ENCODE assay signal across 1 cellular context in genomic region chr1:1360511-1361169, GRCh38.
TF ChIP-seq lines count a peak whose summit lies in the region.

No MANE protein-coding gene starts in this region.

TF ChIP-seq in GM23338, 12 proteins besides CTCF, POLR2A, EP300 and RAD21:
- no peak for TF ChIP-seq ZNF462 (CRISPR knock-in tag; IDR thresholded peaks at IDR 0.05)
- TF ChIP-seq CREB1 (CRISPR knock-in tag; IDR thresholded peaks at IDR 0.05; ENCODE audit: low read depth): no peak
- no peak for TF ChIP-seq EZH2phosphoT487 (IDR thresholded peaks at IDR 0.05; ENCODE audit: unreplicated experiment)
- no peak for TF ChIP-seq STAT1 (IDR thresholded peaks at IDR 0.05; ENCODE audit: unreplicated experiment)
- no peak for TF ChIP-seq JUNB (IDR thresholded peaks at IDR 0.05; ENCODE audit: unreplicated experiment)
- TF ChIP-seq ETS1 (IDR thresholded peaks at IDR 0.05): no peak
- TF ChIP-seq POLR2AphosphoS5 (IDR thresholded peaks at IDR 0.05; ENCODE audit: low read depth): no peak
- no peak for TF ChIP-seq REST (IDR thresholded peaks at IDR 0.05; ENCODE audit: unreplicated experiment)
- no peak for TF ChIP-seq NANOG (IDR thresholded peaks at IDR 0.05; ENCODE audit: borderline replicate concordance)
- no peak for TF ChIP-seq ZNF331 (CRISPR knock-in tag; IDR thresholded peaks at IDR 0.05; ENCODE audit: low read depth)
- TF ChIP-seq EZH2 (IDR thresholded peaks at IDR 0.05; ENCODE audit: low read depth, unreplicated experiment): no peak
- TF ChIP-seq ZNF114 (CRISPR knock-in tag; IDR thresholded peaks at IDR 0.05): no peak
